ENCODE assay signal across 19 cellular contexts in genomic region chr1:239657291-239657690, GRCh38.
"Had no signal": no experiment of that assay in that cellular context is flagged by ENCODE, and none has a peak within 500 bp of the region (broad histone marks: within the 10 kb centered on the region; RNA-seq: fewer than 3 reads in every experiment).

No MANE protein-coding gene starts in this region.

- H2AFZ ChIP-seq: neural progenitor cell, parathyroid adenoma had no signal

- H3K4me3 ChIP-seq: coronary artery, gastrocnemius medialis, left lung, neural progenitor cell, stomach, thyroid gland, vagina had no signal

- H3K27me3 ChIP-seq: gastrocnemius medialis, left lung, neural progenitor cell, stomach, thyroid gland, vagina had no signal

- H3K9ac ChIP-seq: neural progenitor cell, parathyroid adenoma had no signal

- ATAC-seq: gastrocnemius medialis; left lung; naive thymus-derived CD4-positive, alpha-beta T cell; sciatic nerve; stimulated activated effector memory CD8-positive, alpha-beta T cell treated with anti-CD3 and anti-CD28 coated beads, Interleukin-12 subunit alpha, Interleukin-12 subunit beta, amount 100 ng/mL, for 72 hours had no signal

- H3K9me3 ChIP-seq: gastrocnemius medialis, left lung, stomach, thyroid gland, vagina had no signal

- H3K27ac ChIP-seq: coronary artery, gastrocnemius medialis, left lung, neural progenitor cell, parathyroid adenoma, stomach, thyroid gland, vagina had no signal

- H3K4me2 ChIP-seq: neural progenitor cell had no signal

- H3K79me2 ChIP-seq: parathyroid adenoma had no signal

- H3K4me1 ChIP-seq: gastrocnemius medialis, left lung, neural progenitor cell, parathyroid adenoma, stomach, thyroid gland, vagina had no signal

- H3K36me3 ChIP-seq: gastrocnemius medialis, left lung, neural progenitor cell, stomach, thyroid gland, vagina had no signal

- DNase-seq: dermis blood vessel endothelial cell; effector memory CD4-positive, alpha-beta T cell; foreskin fibroblast; gastrocnemius medialis; head of caudate nucleus; left lung; mesenchymal stem cell; naive thymus-derived CD4-positive, alpha-beta T cell; stimulated activated CD4-positive, alpha-beta T cell treated with anti-CD3 and anti-CD28 coated beads, Interleukin-2, amount 100 ng/mL, for 24 hours; stimulated activated CD4-positive, alpha-beta T cell treated with anti-CD3 and anti-CD28 coated beads, Interleukin-4, amount 100 ng/mL, for 24 hours; stimulated activated naive CD4-positive, alpha-beta T cell treated with Interleukin-2 at 50 U/mL for 16 hours; stomach; thyroid gland had no signal
